1 cellular context compared by ENCODE assay signal in genomic region chr1:64864018-64864945, GRCh38.
TF ChIP-seq lines count a peak whose summit lies in the region.

No MANE protein-coding gene starts in this region.

TF ChIP-seq in K562, 482 proteins besides CTCF, POLR2A, EP300 and RAD21 (continued from another document and continues in another):
- TF ChIP-seq, protein P1, sequence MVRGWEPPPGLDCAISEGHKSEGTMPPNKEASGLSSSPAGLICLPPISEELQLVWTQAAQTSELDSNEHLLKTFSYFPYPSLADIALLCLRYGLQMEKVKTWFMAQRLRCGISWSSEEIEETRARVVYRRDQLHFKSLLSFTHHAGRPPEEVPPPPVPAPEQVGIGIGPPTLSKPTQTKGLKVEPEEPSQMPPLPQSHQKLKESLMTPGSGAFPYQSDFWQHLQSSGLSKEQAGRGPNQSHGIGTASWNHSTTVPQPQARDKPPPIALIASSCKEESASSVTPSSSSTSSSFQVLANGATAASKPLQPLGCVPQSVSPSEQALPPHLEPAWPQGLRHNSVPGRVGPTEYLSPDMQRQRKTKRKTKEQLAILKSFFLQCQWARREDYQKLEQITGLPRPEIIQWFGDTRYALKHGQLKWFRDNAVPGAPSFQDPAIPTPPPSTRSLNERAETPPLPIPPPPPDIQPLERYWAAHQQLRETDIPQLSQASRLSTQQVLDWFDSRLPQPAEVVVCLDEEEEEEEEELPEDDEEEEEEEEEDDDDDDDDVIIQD (CRISPR knock-in tag; IDR thresholded peaks at IDR 0.05) = no peak
- TF ChIP-seq REST (CRISPR knock-in tag; IDR thresholded peaks at IDR 0.05; ENCODE audit: low read depth) = no peak
- no peak for TF ChIP-seq ZNF121 (CRISPR knock-in tag; conservative IDR thresholded peaks at IDR 0.05)
- TF ChIP-seq, protein P2, sequence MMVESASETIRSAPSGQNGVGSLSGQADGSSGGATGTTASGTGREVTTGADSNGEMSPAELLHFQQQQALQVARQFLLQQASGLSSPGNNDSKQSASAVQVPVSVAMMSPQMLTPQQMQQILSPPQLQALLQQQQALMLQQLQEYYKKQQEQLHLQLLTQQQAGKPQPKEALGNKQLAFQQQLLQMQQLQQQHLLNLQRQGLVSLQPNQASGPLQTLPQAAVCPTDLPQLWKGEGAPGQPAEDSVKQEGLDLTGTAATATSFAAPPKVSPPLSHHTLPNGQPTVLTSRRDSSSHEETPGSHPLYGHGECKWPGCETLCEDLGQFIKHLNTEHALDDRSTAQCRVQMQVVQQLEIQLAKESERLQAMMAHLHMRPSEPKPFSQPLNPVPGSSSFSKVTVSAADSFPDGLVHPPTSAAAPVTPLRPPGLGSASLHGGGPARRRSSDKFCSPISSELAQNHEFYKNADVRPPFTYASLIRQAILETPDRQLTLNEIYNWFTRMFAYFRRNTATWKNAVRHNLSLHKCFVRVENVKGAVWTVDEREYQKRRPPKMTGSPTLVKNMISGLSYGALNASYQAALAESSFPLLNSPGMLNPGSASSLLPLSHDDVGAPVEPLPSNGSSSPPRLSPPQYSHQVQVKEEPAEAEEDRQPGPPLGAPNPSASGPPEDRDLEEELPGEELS (CRISPR knock-in tag; IDR thresholded peaks at IDR 0.05; ENCODE audit: borderline replicate concordance) = no peak; the same call in 1 of the 2 replicates
- TF ChIP-seq, protein P3, sequence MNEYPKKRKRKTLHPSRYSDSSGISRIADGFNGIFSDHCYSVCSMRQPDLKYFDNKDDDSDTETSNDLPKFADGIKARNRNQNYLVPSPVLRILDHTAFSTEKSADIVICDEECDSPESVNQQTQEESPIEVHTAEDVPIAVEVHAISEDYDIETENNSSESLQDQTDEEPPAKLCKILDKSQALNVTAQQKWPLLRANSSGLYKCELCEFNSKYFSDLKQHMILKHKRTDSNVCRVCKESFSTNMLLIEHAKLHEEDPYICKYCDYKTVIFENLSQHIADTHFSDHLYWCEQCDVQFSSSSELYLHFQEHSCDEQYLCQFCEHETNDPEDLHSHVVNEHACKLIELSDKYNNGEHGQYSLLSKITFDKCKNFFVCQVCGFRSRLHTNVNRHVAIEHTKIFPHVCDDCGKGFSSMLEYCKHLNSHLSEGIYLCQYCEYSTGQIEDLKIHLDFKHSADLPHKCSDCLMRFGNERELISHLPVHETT (CRISPR knock-in tag; conservative IDR thresholded peaks at IDR 0.05 in 1 of 2, IDR thresholded peaks at IDR 0.05 in 1 of 2) = no peak
- peak; percentile 100 for TF ChIP-seq SMARCE1 (IDR thresholded peaks at IDR 0.05)
- no peak for TF ChIP-seq ZKSCAN8 (CRISPR knock-in tag; IDR thresholded peaks at IDR 0.05)
- no peak for TF ChIP-seq SP2 (IDR thresholded peaks at IDR 0.05; ENCODE audit: extremely low read depth, low read depth, low read length, poor library complexity, severe bottlenecking)
- no peak for TF ChIP-seq MAFF (IDR thresholded peaks at IDR 0.05; ENCODE audit: low read length)
- TF ChIP-seq USF2 (CRISPR knock-in tag; IDR thresholded peaks at IDR 0.05) = no peak
- TF ChIP-seq TCF3 (CRISPR knock-in tag; IDR thresholded peaks at IDR 0.05) = peak; percentile 97
- no peak for TF ChIP-seq IRF1 (CRISPR knock-in tag; IDR thresholded peaks at IDR 0.05; ENCODE audit: borderline replicate concordance)
- peak; percentile 93 for TF ChIP-seq LCOR (CRISPR knock-in tag; IDR thresholded peaks at IDR 0.05)
- TF ChIP-seq NUFIP1 (IDR thresholded peaks at IDR 0.05; ENCODE audit: partially characterized antibody) = no peak
- TF ChIP-seq NFIC (IDR thresholded peaks at IDR 0.05) = peak; percentile 100
- TF ChIP-seq PHB2 (IDR thresholded peaks at IDR 0.05; ENCODE audit: low read depth) = peak; percentile 71; the same call in 1 of the 2 replicates
- TF ChIP-seq XRCC4 (IDR thresholded peaks at IDR 0.05; ENCODE audit: extremely low read depth, insufficient read depth, insufficient read length) = no peak
- TF ChIP-seq MCM3 (IDR thresholded peaks at IDR 0.05) = no peak
- no peak for TF ChIP-seq ZNF518B (CRISPR knock-in tag; IDR thresholded peaks at IDR 0.05)
- no peak for TF ChIP-seq SRSF9 (IDR thresholded peaks at IDR 0.05; ENCODE audit: borderline replicate concordance, low read depth, low read length)
- TF ChIP-seq, protein P4, sequence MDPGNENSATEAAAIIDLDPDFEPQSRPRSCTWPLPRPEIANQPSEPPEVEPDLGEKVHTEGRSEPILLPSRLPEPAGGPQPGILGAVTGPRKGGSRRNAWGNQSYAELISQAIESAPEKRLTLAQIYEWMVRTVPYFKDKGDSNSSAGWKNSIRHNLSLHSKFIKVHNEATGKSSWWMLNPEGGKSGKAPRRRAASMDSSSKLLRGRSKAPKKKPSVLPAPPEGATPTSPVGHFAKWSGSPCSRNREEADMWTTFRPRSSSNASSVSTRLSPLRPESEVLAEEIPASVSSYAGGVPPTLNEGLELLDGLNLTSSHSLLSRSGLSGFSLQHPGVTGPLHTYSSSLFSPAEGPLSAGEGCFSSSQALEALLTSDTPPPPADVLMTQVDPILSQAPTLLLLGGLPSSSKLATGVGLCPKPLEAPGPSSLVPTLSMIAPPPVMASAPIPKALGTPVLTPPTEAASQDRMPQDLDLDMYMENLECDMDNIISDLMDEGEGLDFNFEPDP (CRISPR knock-in tag; IDR thresholded peaks at IDR 0.05) = no peak
- no peak for TF ChIP-seq HDAC8 (tag; IDR thresholded peaks at IDR 0.05)
- TF ChIP-seq ZNF318 (IDR thresholded peaks at IDR 0.05; ENCODE audit: borderline replicate concordance in 1 of 2, low read depth in 1 of 2) = peak in 1 of 2 experiments; percentile 46; a peak in 1 of 4 replicates
- TF ChIP-seq ZNF324 (CRISPR knock-in tag; IDR thresholded peaks at IDR 0.05) = no peak
- no peak for TF ChIP-seq SAFB (IDR thresholded peaks at IDR 0.05; ENCODE audit: borderline replicate concordance, low read depth, low read length)
- peak; percentile 94 for TF ChIP-seq CBX5 (IDR thresholded peaks at IDR 0.05; ENCODE audit: borderline replicate concordance, low read depth)
- TF ChIP-seq SAFB2 (IDR thresholded peaks at IDR 0.05; ENCODE audit: borderline replicate concordance, low read depth, low read length, severe bottlenecking) = no peak
